Comparison of ENCODE assay signal across 12 cellular contexts in the genomic region with DNA sequence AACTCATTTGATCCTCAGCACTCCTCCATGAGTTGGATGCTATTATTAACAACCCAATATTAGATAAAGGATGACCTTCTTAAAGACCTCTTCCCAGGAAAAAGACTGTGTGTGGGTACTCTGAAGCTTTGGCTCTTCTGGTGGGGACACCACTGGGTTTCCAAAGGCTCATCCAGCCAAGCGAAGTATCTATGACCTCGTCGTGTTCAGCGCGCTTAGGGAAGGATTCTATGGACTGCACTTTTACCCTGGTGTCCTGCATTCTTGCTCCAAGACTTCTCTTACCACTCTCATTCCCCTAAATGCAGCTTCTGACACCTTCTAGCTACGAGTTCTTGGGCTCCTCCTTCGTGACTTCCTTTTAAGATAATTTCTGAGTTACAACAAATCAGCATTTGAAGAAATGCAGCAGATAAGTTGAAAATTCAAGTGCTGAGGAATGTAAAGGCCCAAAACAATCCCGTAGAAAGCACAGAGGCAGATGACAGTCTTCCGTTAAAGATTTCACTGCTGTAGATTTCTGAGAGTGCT. TPM values are rescaled to one million over a fixed set of nuclear protein-coding genes. Genes with fewer than 3 reads are reported as not detected.
DNase-seq lines count a peak whose midpoint lies in the region; ATAC-seq and TF ChIP-seq lines count a peak whose summit lies in the region.
"Had no signal": no experiment of that assay in that cellular context is flagged by ENCODE, and none has a peak within 500 bp of the region (broad histone marks: within the 10 kb centered on the region; RNA-seq: fewer than 3 reads in every experiment).

No MANE protein-coding gene starts in this region.

- H3K4ac ChIP-seq in H9 (ENCODE audit: low read depth, low read length): no peak overlapping the region

- H3K56ac ChIP-seq in H9 (ENCODE audit: insufficient read length, low read depth, low read length): no peak overlapping the region

- in situ Hi-C loops in mammary epithelial cell (cut with MboI; ENCODE audit: low sequenced_read_pairs in 2 of 2): no loop called here

- no peak overlapping the region for H2BK15ac ChIP-seq in H9 (ENCODE audit: low read depth, low read length)

- H4K20me1 ChIP-seq in H9 (ENCODE audit: control insufficient read depth, insufficient read depth, insufficient read length) (no peaks in the 10 kb centered on the region), mammary epithelial cell (ENCODE audit: insufficient read depth, low read length) (no peaks in the 10 kb centered on the region)

- intact Hi-C loops in mammary epithelial cell (cut with micrococcal nuclease) (no loop called here), left lung (cut with DNase I) (no loop called here)
- intact Hi-C loops in activated T-helper 2 cell treated with anti-CD3 and anti-CD28 coated beads, Interferon-gamma antibody, Interleukin-2, Interleukin-4, amounts not matched to agents 10 μg/mL and 5 μg/mL and 100 μg/mL, durations not matched to agents 14 hours and 24 hours and 36 hours (cut with micrococcal nuclease): no loop called here
- intact Hi-C loops in naive thymus-derived CD4-positive, alpha-beta T cell (cut with micrococcal nuclease): no loop called here

- peak; percentile 3 for ATAC-seq in left lung
- no peak for ATAC-seq in HG02642 (IDR thresholded peaks at IDR 0.05; ENCODE audit: poor library complexity, unreplicated experiment)
- no peak for ATAC-seq in HG03159 (IDR thresholded peaks at IDR 0.05; ENCODE audit: unreplicated experiment)
- no peak for ATAC-seq in naive thymus-derived CD4-positive, alpha-beta T cell
- ATAC-seq: activated T-helper 17 cell treated with anti-CD3 and anti-CD28 coated beads, Interleukin-2, amount 50 U/mL, for 72 hours had no signal

- H3K9ac ChIP-seq in H9 (ENCODE audit: extremely low read depth, insufficient read length, low read length) (no peak overlapping the region), mammary epithelial cell (ENCODE audit: insufficient read depth, low read length) (no peak overlapping the region), skeletal muscle tissue (ENCODE audit: low read depth in 1 of 3, low read length in 3 of 3) (peak overlapping the region in 2 of 3 donors; percentile 70 to 81)

- peaks cover 18% of the 10 kb centered on the region in 2 experiments for H3K4me1 Mint-ChIP-seq in H9
- no peaks in the 10 kb centered on the region for H3K4me1 Mint-ChIP-seq in activated T-helper 2 cell treated with anti-CD3 and anti-CD28 coated beads, Interferon-gamma antibody, Interleukin-2, Interleukin-4, amounts not matched to agents 10 μg/mL and 5 μg/mL and 100 μg/mL, durations not matched to agents 14 hours and 24 hours and 36 hours (ENCODE audit: low read depth)
- H3K4me1 Mint-ChIP-seq in naive thymus-derived CD4-positive, alpha-beta T cell: no peaks in the 10 kb centered on the region
- H3K4me1 Mint-ChIP-seq: activated T-helper 17 cell treated with anti-CD3 and anti-CD28 coated beads, Interleukin-2, amount 50 U/mL, for 72 hours had no signal

- peaks cover 7% of the 10 kb centered on the region for H3K4me1 ChIP-seq in H9 (ENCODE audit: insufficient read depth, low read length)
- H3K4me1 ChIP-seq in mammary epithelial cell (ENCODE audit: insufficient read depth, low read length): peaks cover 13% of the 10 kb centered on the region
- H3K4me1 ChIP-seq in left lung: peaks cover 8 to 29% of the 10 kb centered on the region in 2 donors
- peaks cover 4 to 9% (median 7%) of the 10 kb centered on the region in 3 donors for H3K4me1 ChIP-seq in skeletal muscle tissue (ENCODE audit: control insufficient read depth in 3 of 3, insufficient read depth in 3 of 3, low read length in 3 of 3)
- no peaks in the 10 kb centered on the region for H3K4me1 ChIP-seq in naive thymus-derived CD4-positive, alpha-beta T cell (ENCODE audit: control insufficient read depth in 2 of 2, insufficient read depth in 2 of 2, low read length in 2 of 2)
- H3K4me1 ChIP-seq: foreskin keratinocyte had no signal

- H4K91ac ChIP-seq in H9 (ENCODE audit: insufficient read length, low read depth, low read length): no peak overlapping the region

- no peak overlapping the region for H2BK20ac ChIP-seq in H9 (ENCODE audit: low read depth, low read length, poor library complexity, severe bottlenecking)

- no peaks in the 10 kb centered on the region for H3K36me3 Mint-ChIP-seq in H9 (ENCODE audit: insufficient read depth in 1 of 3, low read depth in 3 of 3)
- H3K36me3 Mint-ChIP-seq in activated T-helper 2 cell treated with anti-CD3 and anti-CD28 coated beads, Interferon-gamma antibody, Interleukin-2, Interleukin-4, amounts not matched to agents 10 μg/mL and 5 μg/mL and 100 μg/mL, durations not matched to agents 14 hours and 24 hours and 36 hours (ENCODE audit: low read depth): no peaks in the 10 kb centered on the region
- H3K36me3 Mint-ChIP-seq in naive thymus-derived CD4-positive, alpha-beta T cell: no peaks in the 10 kb centered on the region

- TF ChIP-seq CTCF in H9 (conservative IDR thresholded peaks at IDR 0.05) (no peak), mammary epithelial cell (conservative IDR thresholded peaks at IDR 0.05 in 1 of 2, IDR thresholded peaks at IDR 0.05 in 1 of 2; ENCODE audit: extremely low read depth in 1 of 2, insufficient read depth in 1 of 2, low read depth in 1 of 2, low read length in 2 of 2) (no peak), left lung (IDR thresholded peaks at IDR 0.05) (no peak)

- H3T11ph ChIP-seq in H9 (ENCODE audit: low read length): peak overlapping the region; percentile 47

- H2AK5ac ChIP-seq in H9 (ENCODE audit: insufficient read length, low read length): no peak overlapping the region

- H3K27me3 Mint-ChIP-seq in H9 (ENCODE audit: low read depth): no peaks in the 10 kb centered on the region
- no peaks in the 10 kb centered on the region for H3K27me3 Mint-ChIP-seq in activated T-helper 2 cell treated with anti-CD3 and anti-CD28 coated beads, Interferon-gamma antibody, Interleukin-2, Interleukin-4, amounts not matched to agents 10 μg/mL and 5 μg/mL and 100 μg/mL, durations not matched to agents 14 hours and 24 hours and 36 hours (ENCODE audit: low read depth)
- H3K27me3 Mint-ChIP-seq in naive thymus-derived CD4-positive, alpha-beta T cell: peaks cover 0 to 11% (median 4%) of the 10 kb centered on the region in 5 donors
- H3K27me3 Mint-ChIP-seq: activated T-helper 17 cell treated with anti-CD3 and anti-CD28 coated beads, Interleukin-2, amount 50 U/mL, for 72 hours had no signal

- H3K36me3 ChIP-seq in mammary epithelial cell (ENCODE audit: insufficient read depth, low read length) (no peaks in the 10 kb centered on the region), left lung (no peaks in the 10 kb centered on the region), skeletal muscle tissue (ENCODE audit: control insufficient read depth in 3 of 3, insufficient read depth in 3 of 3, low read length in 3 of 3) (no peaks in the 10 kb centered on the region)
- H3K36me3 ChIP-seq in naive thymus-derived CD4-positive, alpha-beta T cell (ENCODE audit: control insufficient read depth in 2 of 3, insufficient read depth in 3 of 3, low read length in 3 of 3): no peaks in the 10 kb centered on the region

- POLR2A ChIA-PET in naive thymus-derived CD4-positive, alpha-beta T cell (lab: Charles Lee): no interaction called here

- no peak overlapping the region for H4K8ac ChIP-seq in H9 (replicated peaks; ENCODE audit: insufficient read length, low read depth, low read length)

- H3K23me2 ChIP-seq in H9 (ENCODE audit: insufficient read length, low read depth, low read length, poor library complexity, severe bottlenecking): no peaks in the 10 kb centered on the region

- no TSS peak for BruUV-seq in mammary epithelial cell (replicated peaks; lab: Mats Ljungman, UMichigan)

- H3K79me2 ChIP-seq in H9 (ENCODE audit: insufficient read depth, low read length) (no peaks in the 10 kb centered on the region), mammary epithelial cell (ENCODE audit: insufficient read depth, low read length) (no peaks in the 10 kb centered on the region)

- H3K27ac ChIP-seq in H9 (ENCODE audit: insufficient read length, low read depth, low read length) (peak overlapping the region; percentile 43), mammary epithelial cell (ENCODE audit: insufficient read depth, low read depth, low read length) (peak overlapping the region; percentile 44), left lung (peak overlapping the region; percentile 87 to 94), skeletal muscle tissue (ENCODE audit: low read depth, low read length) (peak overlapping the region; percentile 77)
- no peak overlapping the region for H3K27ac ChIP-seq in naive thymus-derived CD4-positive, alpha-beta T cell (ENCODE audit: low read depth, low read length)
- H3K27ac ChIP-seq: foreskin keratinocyte had no signal

- H3K9me3 ChIP-seq in H9 (ENCODE audit: control insufficient read depth, low read depth, low read length) (no peaks in the 10 kb centered on the region), mammary epithelial cell (replicated peaks; ENCODE audit: insufficient read depth, low read length) (no peaks in the 10 kb centered on the region), left lung (no peaks in the 10 kb centered on the region), skeletal muscle tissue (ENCODE audit: control insufficient read depth in 3 of 3, low read length in 3 of 3) (no peaks in the 10 kb centered on the region)
- no peaks in the 10 kb centered on the region for H3K9me3 ChIP-seq in naive thymus-derived CD4-positive, alpha-beta T cell (ENCODE audit: control insufficient read depth in 2 of 3, low read length in 3 of 3)

- no peaks in the 10 kb centered on the region for H3K27me3 ChIP-seq in H9 (ENCODE audit: insufficient read depth, low read length)
- H3K27me3 ChIP-seq in mammary epithelial cell (ENCODE audit: insufficient read depth, low read length): no peaks in the 10 kb centered on the region
- H3K27me3 ChIP-seq in left lung: no peaks in the 10 kb centered on the region
- no peaks in the 10 kb centered on the region for H3K27me3 ChIP-seq in skeletal muscle tissue (ENCODE audit: control insufficient read depth in 3 of 3, insufficient read depth in 3 of 3, low read length in 3 of 3)
- no peaks in the 10 kb centered on the region for H3K27me3 ChIP-seq in naive thymus-derived CD4-positive, alpha-beta T cell (ENCODE audit: control insufficient read depth in 2 of 2, insufficient read depth in 2 of 2, low read length in 2 of 2)
- H3K27me3 ChIP-seq: foreskin keratinocyte had no signal

- no peak overlapping the region for H3K23ac ChIP-seq in H9 (ENCODE audit: insufficient read length, low read depth, low read length)

- no peak overlapping the region for H2BK12ac ChIP-seq in H9 (ENCODE audit: insufficient read length, low read depth, low read length)

- H3K14ac ChIP-seq in H9 (ENCODE audit: insufficient read depth, low read length): no peak overlapping the region

- DNase-seq in H9: no peak
- no peak for DNase-seq in mammary epithelial cell
- DNase-seq in left lung: no peak
- no peak for DNase-seq in activated T-helper 2 cell treated with anti-CD3 and anti-CD28 coated beads, Interferon-gamma antibody, Interleukin-2, Interleukin-4, amounts not matched to agents 10 μg/mL and 5 μg/mL and 100 μg/mL, durations not matched to agents 14 hours and 24 hours and 36 hours (ENCODE audit: low spot score)
- DNase-seq in naive thymus-derived CD4-positive, alpha-beta T cell: no peak
- DNase-seq: NCI-H1105, T-helper 1 cell had no signal

- H3K4me3 Mint-ChIP-seq in H9: no peak overlapping the region
- H3K4me3 Mint-ChIP-seq in activated T-helper 2 cell treated with anti-CD3 and anti-CD28 coated beads, Interferon-gamma antibody, Interleukin-2, Interleukin-4, amounts not matched to agents 10 μg/mL and 5 μg/mL and 100 μg/mL, durations not matched to agents 14 hours and 24 hours and 36 hours (ENCODE audit: low read depth): no peak overlapping the region
- no peak overlapping the region for H3K4me3 Mint-ChIP-seq in naive thymus-derived CD4-positive, alpha-beta T cell
- H3K4me3 Mint-ChIP-seq: activated T-helper 17 cell treated with anti-CD3 and anti-CD28 coated beads, Interleukin-2, amount 50 U/mL, for 72 hours had no signal

- peak overlapping the region; percentile 23 to 88 (median 81); a peak in 5 of 7 replicates for H3K27ac Mint-ChIP-seq in H9
- H3K27ac Mint-ChIP-seq in activated T-helper 2 cell treated with anti-CD3 and anti-CD28 coated beads, Interferon-gamma antibody, Interleukin-2, Interleukin-4, amounts not matched to agents 10 μg/mL and 5 μg/mL and 100 μg/mL, durations not matched to agents 14 hours and 24 hours and 36 hours: no peak overlapping the region
- no peak overlapping the region for H3K27ac Mint-ChIP-seq in naive thymus-derived CD4-positive, alpha-beta T cell
- H3K27ac Mint-ChIP-seq: activated T-helper 17 cell treated with anti-CD3 and anti-CD28 coated beads, Interleukin-2, amount 50 U/mL, for 72 hours had no signal

- no peaks in the 10 kb centered on the region for H3K79me1 ChIP-seq in H9 (ENCODE audit: insufficient read depth, low read depth, low read length, poor library complexity, severe bottlenecking)

- no CpG with 5 or more reads among the region's 9 CpGs for WGBS in H9 (ENCODE audit: extremely low coverage, insufficient read length, low lambda C conversion rate)
- WGBS in mammary epithelial cell (ENCODE audit: low coverage, missing lambda C conversion rate): 88% methylated on average over 8 of the region's 9 CpGs

- dilution Hi-C loops in mammary epithelial cell (cut with HindIII; ENCODE audit: low sequenced_read_pairs): no loop called here

- H3K4me2 ChIP-seq in H9 (ENCODE audit: insufficient read depth, insufficient read length, low read length) (no peak overlapping the region), mammary epithelial cell (ENCODE audit: insufficient read depth, low read depth, low read length) (peak overlapping the region; percentile 80)

- no peak overlapping the region for H2BK120ac ChIP-seq in H9 (ENCODE audit: low read depth, low read length, poor library complexity, severe bottlenecking)

- peak overlapping the region; percentile 0 for H3K18ac ChIP-seq in H9 (ENCODE audit: insufficient read length, low read depth, low read length)

- CTCF ChIA-PET in mammary epithelial cell (lab: Charles Lee; ENCODE audit: low non-redundant PET): no interaction called here
- CTCF ChIA-PET in naive thymus-derived CD4-positive, alpha-beta T cell (lab: Charles Lee): no interaction called here

- H2AFZ ChIP-seq in H9 (ENCODE audit: low read length) (peak overlapping the region; percentile 97), mammary epithelial cell (ENCODE audit: low read depth, low read length) (peak overlapping the region; percentile 99)

- no peak overlapping the region for H2BK5ac ChIP-seq in H9 (ENCODE audit: insufficient read length, low read length)

- H3K9me3 Mint-ChIP-seq in H9: no peaks in the 10 kb centered on the region; a peak in 1 of 5 replicates
- peaks cover 4% of the 10 kb centered on the region for H3K9me3 Mint-ChIP-seq in activated T-helper 2 cell treated with anti-CD3 and anti-CD28 coated beads, Interferon-gamma antibody, Interleukin-2, Interleukin-4, amounts not matched to agents 10 μg/mL and 5 μg/mL and 100 μg/mL, durations not matched to agents 14 hours and 24 hours and 36 hours
- peaks cover 0 to 4% (median 0%) of the 10 kb centered on the region in 11 donors for H3K9me3 Mint-ChIP-seq in naive thymus-derived CD4-positive, alpha-beta T cell
- H3K9me3 Mint-ChIP-seq: activated T-helper 17 cell treated with anti-CD3 and anti-CD28 coated beads, Interleukin-2, amount 50 U/mL, for 72 hours had no signal

- no peak overlapping the region for H4K5ac ChIP-seq in H9 (ENCODE audit: insufficient read length, low read depth, low read length)

- H3K4me3 ChIP-seq in mammary epithelial cell (replicated peaks in 1 of 3; ENCODE audit: insufficient read depth in 1 of 3, low read depth in 2 of 3, low read length in 3 of 3): no peak overlapping the region
- peak overlapping the region; percentile 43 to 46 for H3K4me3 ChIP-seq in left lung
- peak overlapping the region in 2 of 3 donors; percentile 63 to 91 for H3K4me3 ChIP-seq in skeletal muscle tissue (ENCODE audit: low read length in 3 of 3)
- no peak overlapping the region for H3K4me3 ChIP-seq in naive thymus-derived CD4-positive, alpha-beta T cell (ENCODE audit: low read length)

RNA-seq across cellular contexts. Expression of gene HNMT, which starts 0.7 kb away (rescaled TPM):
- total RNA-seq in H9 (2021): 1.3 and 1.9 TPM in 2 replicates
- 1 to 10 TPM; 2.7 to 7.3 TPM for total RNA-seq in mammary epithelial cell
- polyA plus RNA-seq in mammary epithelial cell: 4.5 TPM
- polyA minus RNA-seq in mammary epithelial cell: 13.3 TPM
- total RNA-seq in left lung: 10 to 100 TPM; 53.0 to 61.9 TPM
- total RNA-seq in skeletal muscle tissue: 43.3 TPM
- not detected in 2 replicates for total RNA-seq in activated T-helper 2 cell treated with anti-CD3 and anti-CD28 coated beads, Interferon-gamma antibody, Interleukin-2, Interleukin-4, amounts not matched to agents 10 μg/mL and 5 μg/mL and 100 μg/mL, durations not matched to agents 14 hours and 24 hours and 36 hours
- total RNA-seq in naive thymus-derived CD4-positive, alpha-beta T cell: 1 to 10 TPM in 4 of 5 experiments, not detected in 1; 1.1 to 7.5 (median 1.7) TPM
- polyA plus RNA-seq in naive thymus-derived CD4-positive, alpha-beta T cell: not detected
- total RNA-seq: activated T-helper 17 cell treated with anti-CD3 and anti-CD28 coated beads, Interleukin-2, amount 50 U/mL, for 72 hours had no signal

Comparison
In these comparisons a context has a peak if more than half of its experiments do, and no peak if none do; other contexts are left out.
1. H3K9ac ChIP-seq: peak in skeletal muscle tissue (2 of 3); none in H9 (single experiment) and mammary epithelial cell (single experiment).
2. H3K27ac Mint-ChIP-seq: peak in H9 (3 of 3); none in activated T-helper 2 cell treated with anti-CD3 and anti-CD28 coated beads, Interferon-gamma antibody, Interleukin-2, Interleukin-4, amounts not matched to agents 10 μg/mL and 5 μg/mL and 100 μg/mL, durations not matched to agents 14 hours and 24 hours and 36 hours (single experiment) and naive thymus-derived CD4-positive, alpha-beta T cell (0 of 9).
3. H3K4me3 ChIP-seq: peak in left lung (2 of 2) and skeletal muscle tissue (2 of 3); none in mammary epithelial cell (0 of 3) and naive thymus-derived CD4-positive, alpha-beta T cell (single experiment).